ENCODE assay signal across 2 cellular contexts in the genomic region with DNA sequence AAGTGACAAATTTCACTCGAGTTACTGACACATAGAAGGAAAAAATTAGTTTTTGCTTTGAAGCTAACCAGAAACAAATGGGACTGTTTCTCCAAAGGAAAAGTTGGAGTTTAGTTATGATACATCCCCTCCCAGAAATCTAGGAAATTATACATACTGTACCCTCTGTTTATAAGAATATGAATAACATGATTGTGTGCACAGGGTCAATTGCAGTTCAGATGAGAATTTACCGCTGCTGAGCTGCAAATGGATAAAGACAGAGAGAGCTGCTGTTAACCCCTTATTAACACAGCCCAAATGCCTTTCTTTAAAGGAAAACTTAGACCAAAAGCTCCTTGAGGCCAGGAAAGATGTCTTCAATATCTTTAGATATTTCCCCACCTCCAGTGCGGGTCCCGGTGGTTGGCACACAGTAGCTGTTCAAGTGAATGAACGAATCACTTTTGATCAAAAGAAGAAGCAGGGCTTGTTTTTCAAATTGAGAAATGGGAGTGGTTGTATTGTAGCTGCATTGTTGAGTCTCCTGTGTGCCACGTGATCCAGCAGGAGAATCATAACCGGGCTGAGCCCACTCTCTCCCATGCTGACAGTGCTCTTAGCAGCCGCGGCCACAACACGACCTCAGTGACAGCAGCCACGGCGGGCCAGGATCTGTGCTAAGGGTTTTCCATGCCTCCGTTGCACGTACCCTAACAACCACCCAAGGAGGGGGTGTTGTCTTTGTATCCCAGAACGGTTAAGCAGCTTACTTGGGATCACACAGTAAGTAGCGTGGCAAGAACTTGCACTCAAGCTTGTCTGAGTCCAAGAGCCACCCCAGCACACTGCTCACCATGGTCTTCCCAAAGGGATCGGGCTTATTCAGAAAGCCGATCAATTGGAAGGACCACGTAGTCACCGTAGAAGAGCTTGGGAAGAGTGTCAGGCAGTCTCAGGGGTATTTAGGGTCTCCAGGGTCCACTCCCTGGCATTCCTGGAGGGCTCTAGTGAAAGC.
TF ChIP-seq lines count a peak whose summit lies in the region.

No MANE protein-coding gene starts in this region.

TF ChIP-seq in Ishikawa, 13 proteins besides CTCF, POLR2A, EP300 and RAD21:
- TF ChIP-seq, protein P1, sequence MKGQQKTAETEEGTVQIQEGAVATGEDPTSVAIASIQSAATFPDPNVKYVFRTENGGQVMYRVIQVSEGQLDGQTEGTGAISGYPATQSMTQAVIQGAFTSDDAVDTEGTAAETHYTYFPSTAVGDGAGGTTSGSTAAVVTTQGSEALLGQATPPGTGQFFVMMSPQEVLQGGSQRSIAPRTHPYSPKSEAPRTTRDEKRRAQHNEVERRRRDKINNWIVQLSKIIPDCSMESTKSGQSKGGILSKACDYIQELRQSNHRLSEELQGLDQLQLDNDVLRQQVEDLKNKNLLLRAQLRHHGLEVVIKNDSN (IDR thresholded peaks at IDR 0.05), result peak; percentile 77
- TF ChIP-seq YY1 (IDR thresholded peaks at IDR 0.05; ENCODE audit: low read depth), result no peak

TF ChIP-seq in H1, 55 proteins besides CTCF, POLR2A, EP300 and RAD21:
- TF ChIP-seq CBX8 (IDR thresholded peaks at IDR 0.05; ENCODE audit: borderline replicate concordance, low read depth, low read length) (no peak), TEAD4 (IDR thresholded peaks at IDR 0.05; ENCODE audit: low read depth, low read length) (no peak), FOSL1 (IDR thresholded peaks at IDR 0.05; ENCODE audit: insufficient read depth, low read depth, low read length) (no peak), BACH1 (IDR thresholded peaks at IDR 0.05; ENCODE audit: low read length) (no peak), BRCA1 (IDR thresholded peaks at IDR 0.05; ENCODE audit: low read depth, low read length) (no peak), SP4 (IDR thresholded peaks at IDR 0.05; ENCODE audit: low read length) (no peak), CEBPB (IDR thresholded peaks at IDR 0.05; ENCODE audit: low read depth, low read length) (no peak), TBP (IDR thresholded peaks at IDR 0.05; ENCODE audit: low read depth, low read length) (no peak), KDM4A (IDR thresholded peaks at IDR 0.05; ENCODE audit: low read depth, low read length, severe bottlenecking) (no peak), POU5F1 (IDR thresholded peaks at IDR 0.05; ENCODE audit: low read depth, low read length) (no peak), SAP30 (IDR thresholded peaks at IDR 0.05; ENCODE audit: insufficient read depth, insufficient replicate concordance, low read length) (no peak), JUN (IDR thresholded peaks at IDR 0.05; ENCODE audit: low read depth, low read length) (no peak), GTF2F1 (IDR thresholded peaks at IDR 0.05; ENCODE audit: borderline replicate concordance, low read depth, low read length) (no peak), YY1 (IDR thresholded peaks at IDR 0.05; ENCODE audit: low read depth, low read length) (no peak), GABPA (IDR thresholded peaks at IDR 0.05; ENCODE audit: borderline replicate concordance, insufficient read depth, low read length) (no peak), CREB1 (IDR thresholded peaks at IDR 0.05) (no peak)
- TF ChIP-seq, protein P2, sequence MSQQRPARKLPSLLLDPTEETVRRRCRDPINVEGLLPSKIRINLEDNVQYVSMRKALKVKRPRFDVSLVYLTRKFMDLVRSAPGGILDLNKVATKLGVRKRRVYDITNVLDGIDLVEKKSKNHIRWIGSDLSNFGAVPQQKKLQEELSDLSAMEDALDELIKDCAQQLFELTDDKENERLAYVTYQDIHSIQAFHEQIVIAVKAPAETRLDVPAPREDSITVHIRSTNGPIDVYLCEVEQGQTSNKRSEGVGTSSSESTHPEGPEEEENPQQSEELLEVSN (IDR thresholded peaks at IDR 0.05), result no peak
- TF ChIP-seq, protein P3, sequence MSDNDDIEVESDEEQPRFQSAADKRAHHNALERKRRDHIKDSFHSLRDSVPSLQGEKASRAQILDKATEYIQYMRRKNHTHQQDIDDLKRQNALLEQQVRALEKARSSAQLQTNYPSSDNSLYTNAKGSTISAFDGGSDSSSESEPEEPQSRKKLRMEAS (IDR thresholded peaks at IDR 0.05), result no peak
- TF ChIP-seq, protein P4, sequence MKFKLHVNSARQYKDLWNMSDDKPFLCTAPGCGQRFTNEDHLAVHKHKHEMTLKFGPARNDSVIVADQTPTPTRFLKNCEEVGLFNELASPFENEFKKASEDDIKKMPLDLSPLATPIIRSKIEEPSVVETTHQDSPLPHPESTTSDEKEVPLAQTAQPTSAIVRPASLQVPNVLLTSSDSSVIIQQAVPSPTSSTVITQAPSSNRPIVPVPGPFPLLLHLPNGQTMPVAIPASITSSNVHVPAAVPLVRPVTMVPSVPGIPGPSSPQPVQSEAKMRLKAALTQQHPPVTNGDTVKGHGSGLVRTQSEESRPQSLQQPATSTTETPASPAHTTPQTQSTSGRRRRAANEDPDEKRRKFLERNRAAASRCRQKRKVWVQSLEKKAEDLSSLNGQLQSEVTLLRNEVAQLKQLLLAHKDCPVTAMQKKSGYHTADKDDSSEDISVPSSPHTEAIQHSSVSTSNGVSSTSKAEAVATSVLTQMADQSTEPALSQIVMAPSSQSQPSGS (IDR thresholded peaks at IDR 0.05; ENCODE audit: low read length), result no peak
TF ChIP-seq in H1: peak in this region for 0.
